21 cellular contexts compared by ENCODE assay signal in genomic region chr11:16789061-16789415, GRCh38. TPM values are rescaled to one million over a fixed set of nuclear protein-coding genes. Genes with fewer than 3 reads are reported as not detected.
DNase-seq lines count a peak whose midpoint lies in the region; ATAC-seq, FAIRE-seq and TF ChIP-seq lines count a peak whose summit lies in the region.
"Had no signal": no experiment of that assay in that cellular context is flagged by ENCODE, and none has a peak within 500 bp of the region (broad histone marks: within the 10 kb centered on the region; RNA-seq: fewer than 3 reads in every experiment).

No MANE protein-coding gene starts in this region.

- H3F3A ChIP-seq in SK-N-SH (replicated peaks; ENCODE audit: insufficient read depth): peaks cover 27% of the 10 kb centered on the region

- H3K27me3 ChIP-seq in HCT116 (ENCODE audit: insufficient read depth, low read length) (no peaks in the 10 kb centered on the region), HepG2 (ENCODE audit: control insufficient read depth in 1 of 2, insufficient read depth in 2 of 2, low read length in 2 of 2) (no peaks in the 10 kb centered on the region), SK-N-SH (ENCODE audit: insufficient read depth) (no peaks in the 10 kb centered on the region)
- H3K27me3 ChIP-seq: adrenal gland; BLaER1 treated with 17β-estradiol and CSF1 and Interleukin-3, amounts not matched to agents 10 nM and 100 nM; colonic mucosa; esophagus muscularis mucosa; uterus had no signal

- H3K27ac ChIP-seq in HCT116 (ENCODE audit: low read depth, low read length) (peak overlapping the region; percentile 37; the same call in 1 of the 2 replicates), HepG2 (ENCODE audit: extremely low read length, insufficient read depth, low read length) (no peak overlapping the region), skin epidermis (peak overlapping the region in 14 of 21 experiments; percentile 7 to 72 (median 59)), SK-N-SH (ENCODE audit: low read depth in 2 of 2, low read length in 1 of 2) (no peak overlapping the region)
- H3K27ac ChIP-seq: colonic mucosa, esophagus muscularis mucosa, SK-N-MC, uterus had no signal

- no peak overlapping the region for H3K4me3 Mint-ChIP-seq in activated T-helper 17 cell treated with anti-CD3 and anti-CD28 coated beads, Interleukin-2, amount 50 U/mL, for 72 hours
- H3K4me3 Mint-ChIP-seq in activated CD4-positive, alpha-beta T cell treated with anti-CD3 and anti-CD28 coated beads for 36 hours: no peak overlapping the region
- H3K4me3 Mint-ChIP-seq: mesothelial cell of epicardium; naive thymus-derived CD8-positive, alpha-beta T cell had no signal

- TF ChIP-seq RAD21 in HCT116 (IDR thresholded peaks at IDR 0.05; ENCODE audit: low read depth): no peak
- TF ChIP-seq RAD21 in HepG2 (CRISPR knock-in tag; IDR thresholded peaks at IDR 0.05): no peak
- no peak for TF ChIP-seq RAD21 in SK-N-SH (IDR thresholded peaks at IDR 0.05; ENCODE audit: low read length)

- H2AFZ ChIP-seq in HCT116 (ENCODE audit: low read depth, low read length, poor library complexity, severe bottlenecking) (no peak overlapping the region), HepG2 (ENCODE audit: low read length) (no peak overlapping the region), SK-N-SH (ENCODE audit: low read depth) (no peak overlapping the region)

- H3K27ac Mint-ChIP-seq in activated T-helper 17 cell treated with anti-CD3 and anti-CD28 coated beads, Interleukin-2, amount 50 U/mL, for 72 hours: peak overlapping the region; percentile 88
- no peak overlapping the region for H3K27ac Mint-ChIP-seq in activated CD4-positive, alpha-beta T cell treated with anti-CD3 and anti-CD28 coated beads for 36 hours
- H3K27ac Mint-ChIP-seq: mesothelial cell of epicardium had no signal

- TF ChIP-seq POLR2A in HCT116 (IDR thresholded peaks at IDR 0.05; ENCODE audit: borderline replicate concordance, extremely low read depth, insufficient read depth, insufficient read length) (no peak), HepG2 (IDR thresholded peaks at IDR 0.05; ENCODE audit: insufficient read depth in 1 of 2, low read depth in 2 of 2, low read length in 2 of 2) (no peak)

- H3K9me3 ChIP-seq in HCT116 (ENCODE audit: control insufficient read depth in 1 of 2, insufficient read depth in 1 of 2, low read depth in 1 of 2, low read length in 2 of 2) (no peaks in the 10 kb centered on the region), HepG2 (ENCODE audit: low read length) (no peaks in the 10 kb centered on the region), SK-N-SH (no peaks in the 10 kb centered on the region)
- H3K9me3 ChIP-seq: adrenal gland; BLaER1 treated with 17β-estradiol and CSF1 and Interleukin-3, amounts not matched to agents 10 nM and 100 nM; colonic mucosa; esophagus muscularis mucosa; uterus had no signal

- no peaks in the 10 kb centered on the region for H3K27me3 Mint-ChIP-seq in activated T-helper 17 cell treated with anti-CD3 and anti-CD28 coated beads, Interleukin-2, amount 50 U/mL, for 72 hours
- H3K27me3 Mint-ChIP-seq in activated CD4-positive, alpha-beta T cell treated with anti-CD3 and anti-CD28 coated beads for 36 hours: no peaks in the 10 kb centered on the region
- H3K27me3 Mint-ChIP-seq: naive thymus-derived CD8-positive, alpha-beta T cell had no signal

- no peaks in the 10 kb centered on the region for H3K9me3 Mint-ChIP-seq in activated T-helper 17 cell treated with anti-CD3 and anti-CD28 coated beads, Interleukin-2, amount 50 U/mL, for 72 hours
- H3K9me3 Mint-ChIP-seq in activated CD4-positive, alpha-beta T cell treated with anti-CD3 and anti-CD28 coated beads for 36 hours (ENCODE audit: low read depth): no peaks in the 10 kb centered on the region
- H3K9me3 Mint-ChIP-seq: mesothelial cell of epicardium; naive thymus-derived CD8-positive, alpha-beta T cell had no signal

- no peaks in the 10 kb centered on the region for H3K36me3 ChIP-seq in HCT116 (ENCODE audit: control insufficient read depth in 1 of 2, insufficient read depth in 2 of 2, low read length in 2 of 2)
- H3K36me3 ChIP-seq in HepG2 (replicated peaks in 1 of 2; ENCODE audit: control insufficient read depth in 1 of 2, insufficient read depth in 2 of 2, low read length in 2 of 2): peaks cover 12 to 34% of the 10 kb centered on the region in 2 experiments
- no peaks in the 10 kb centered on the region for H3K36me3 ChIP-seq in SK-N-SH (replicated peaks in 1 of 2; ENCODE audit: control insufficient read depth in 1 of 2, insufficient read depth in 2 of 2, low read length in 1 of 2)
- H3K36me3 ChIP-seq: adrenal gland; BLaER1 treated with 17β-estradiol and CSF1 and Interleukin-3, amounts not matched to agents 10 nM and 100 nM; colonic mucosa; uterus had no signal

- no TSS peak for BruUV-seq in HCT116 (replicated peaks; lab: Mats Ljungman, UMichigan)
- BruUV-seq in HepG2 (replicated peaks; lab: Mats Ljungman, UMichigan): no TSS peak

- H3K4me1 ChIP-seq in HCT116 (ENCODE audit: control insufficient read depth in 1 of 2, insufficient read depth in 2 of 2, low read length in 2 of 2) (peaks cover 28 to 53% of the 10 kb centered on the region in 2 experiments), HepG2 (ENCODE audit: insufficient read depth, low read length) (peaks cover 47% of the 10 kb centered on the region), SK-N-SH (ENCODE audit: control insufficient read depth in 1 of 2, insufficient read depth in 2 of 2, low read depth in 1 of 2, low read length in 1 of 2) (peaks cover 0 to 10% of the 10 kb centered on the region in 2 experiments)
- H3K4me1 ChIP-seq: colonic mucosa, uterus had no signal

- no peak for FAIRE-seq in HepG2 (lab: Jason Lieb, UNC)
- FAIRE-seq: RCC 7860 had no signal

- RAD21 ChIA-PET in HCT116 (lab: Charles Lee; ENCODE audit: low non-redundant PET in 1 of 2, low total read pairs in 2 of 2, uncharacterized antibody in 2 of 2, unreplicated experiment in 2 of 2): no interaction called here

- H3K4me3 ChIP-seq in HCT116 (replicated peaks in 1 of 2; ENCODE audit: low read depth in 1 of 2, low read length in 2 of 2) (no peak overlapping the region), HepG2 (replicated peaks in 1 of 3; ENCODE audit: insufficient read depth in 1 of 3, low read depth in 2 of 3, low read length in 3 of 3) (no peak overlapping the region), skin epidermis (no peak overlapping the region), SK-N-SH (ENCODE audit: low read depth in 2 of 2, low read length in 1 of 2) (no peak overlapping the region)
- H3K4me3 ChIP-seq: adrenal gland; BLaER1 treated with 17β-estradiol and CSF1 and Interleukin-3, amounts not matched to agents 10 nM and 100 nM; colonic mucosa; esophagus muscularis mucosa; SK-N-MC; smooth muscle cell; uterus had no signal

- no peak for TF ChIP-seq CTCF in HCT116 (IDR thresholded peaks at IDR 0.05 in 2 of 3, conservative IDR thresholded peaks at IDR 0.05 in 1 of 3; ENCODE audit: borderline replicate concordance in 1 of 3, insufficient read depth in 1 of 3, low read depth in 2 of 3, low read length in 2 of 3)
- no peak for TF ChIP-seq CTCF in HepG2 (CRISPR knock-in tag; IDR thresholded peaks at IDR 0.05)
- TF ChIP-seq CTCF in SK-N-SH (IDR thresholded peaks at IDR 0.05): no peak

- no peak overlapping the region for H3K9ac ChIP-seq in HCT116 (ENCODE audit: low read length)
- no peak overlapping the region for H3K9ac ChIP-seq in HepG2 (ENCODE audit: insufficient read depth, low read depth, low read length)
- H3K9ac ChIP-seq in SK-N-SH: no peak overlapping the region

- peaks cover 16% of the 10 kb centered on the region for H3K4me1 Mint-ChIP-seq in activated T-helper 17 cell treated with anti-CD3 and anti-CD28 coated beads, Interleukin-2, amount 50 U/mL, for 72 hours
- peaks cover 7% of the 10 kb centered on the region for H3K4me1 Mint-ChIP-seq in activated CD4-positive, alpha-beta T cell treated with anti-CD3 and anti-CD28 coated beads for 36 hours

- 98% methylated on average over 6 of the region's 13 CpGs for WGBS in HepG2 (ENCODE audit: low lambda C conversion rate)
- WGBS in SK-N-SH (ENCODE audit: low lambda C conversion rate): 92% methylated on average over 13 of the region's 13 CpGs

- POLR2A ChIA-PET in HCT116 (lab: Charles Lee): no interaction called here
- POLR2A ChIA-PET in HepG2 (lab: Yijun Ruan, JAX): no interaction called here
- POLR2A ChIA-PET in SK-N-SH (lab: Yijun Ruan, JAX): no interaction called here
- POLR2A ChIA-PET in activated CD4-positive, alpha-beta T cell treated with anti-CD3 and anti-CD28 coated beads for 36 hours (lab: Charles Lee): no interaction called here

- peaks cover 40% of the 10 kb centered on the region for H3K36me3 Mint-ChIP-seq in activated T-helper 17 cell treated with anti-CD3 and anti-CD28 coated beads, Interleukin-2, amount 50 U/mL, for 72 hours (ENCODE audit: low read depth)
- H3K36me3 Mint-ChIP-seq in activated CD4-positive, alpha-beta T cell treated with anti-CD3 and anti-CD28 coated beads for 36 hours (ENCODE audit: low read depth): no peaks in the 10 kb centered on the region
- H3K36me3 Mint-ChIP-seq: naive thymus-derived CD8-positive, alpha-beta T cell had no signal

- TF ChIP-seq EP300 in HepG2 (IDR thresholded peaks at IDR 0.05; ENCODE audit: low read depth in 2 of 2, low read length in 2 of 2): no peak
- no peak for TF ChIP-seq EP300 in HepG2 (CRISPR knock-in tag; IDR thresholded peaks at IDR 0.05; ENCODE audit: borderline replicate concordance)
- TF ChIP-seq EP300 in SK-N-SH (IDR thresholded peaks at IDR 0.05; ENCODE audit: borderline replicate concordance in 1 of 2, low read depth in 1 of 2, low read length in 1 of 2): no peak

- no peak for ATAC-seq in HCT116
- ATAC-seq in activated T-helper 17 cell treated with anti-CD3 and anti-CD28 coated beads, Interleukin-2, amount 50 U/mL, for 72 hours (replicated peaks): no peak
- no peak for ATAC-seq in HepG2
- ATAC-seq in GM21786 (IDR thresholded peaks at IDR 0.05; ENCODE audit: unreplicated experiment): no peak
- ATAC-seq in activated CD4-positive, alpha-beta T cell treated with anti-CD3 and anti-CD28 coated beads for 36 hours: no peak

- intact Hi-C loops in HCT116 (cut with micrococcal nuclease): loop anchor here (5.0 kb wide), 1 partner anchor 148 kb away; no protein-coding TSS in a partner anchor
- intact Hi-C loops in HepG2 (cut with micrococcal nuclease; ENCODE audit: unreplicated experiment): loop anchor here (10.0 kb wide), 1 partner anchor 136 kb away; no protein-coding TSS in a partner anchor
- intact Hi-C loops in activated CD4-positive, alpha-beta T cell treated with anti-CD3 and anti-CD28 coated beads for 36 hours (cut with DNase I, micrococcal nuclease): loop anchor here (2.0 to 5.0 kb wide), 2 partner anchors 148 to 274 kb away; no protein-coding TSS in a partner anchor

- H3K79me2 ChIP-seq in HCT116 (ENCODE audit: insufficient read depth, low read length): no peaks in the 10 kb centered on the region
- no peaks in the 10 kb centered on the region for H3K79me2 ChIP-seq in HepG2 (ENCODE audit: insufficient read depth, low read length)
- H3K79me2 ChIP-seq in SK-N-SH (ENCODE audit: insufficient read depth): no peaks in the 10 kb centered on the region

- H3K4me2 ChIP-seq in HCT116 (ENCODE audit: low read length): no peak overlapping the region
- no peak overlapping the region for H3K4me2 ChIP-seq in HepG2 (ENCODE audit: low read depth, low read length)
- H3K4me2 ChIP-seq in SK-N-SH: no peak overlapping the region
- H3K4me2 ChIP-seq: smooth muscle cell had no signal

- CTCF ChIA-PET in HCT116 (lab: Charles Lee) (interaction anchor here (1.8 kb wide), 1 partner anchor 274 kb away, joined by 4 read pairs; no protein-coding TSS in a partner anchor), HepG2 (lab: Yijun Ruan, JAX; ENCODE audit: low intra/inter-chr PET ratio, low total read pairs) (interaction anchor here (1.5 kb wide), 1 partner anchor 31 kb away, joined by 8 read pairs; no protein-coding TSS in a partner anchor), SK-N-SH (lab: Yijun Ruan, JAX) (interaction anchor here (0.7 to 6.3 kb wide), 15 partner anchors 8 to 274 kb away, joined by 3 to 46 read pairs (median 5); partner anchors contain the start of gene C11orf58)
- CTCF ChIA-PET in activated CD4-positive, alpha-beta T cell treated with anti-CD3 and anti-CD28 coated beads for 36 hours (lab: Charles Lee): interaction anchor here (0.7 to 6.7 kb wide), 7 partner anchors 9 to 273 kb away, joined by 3 to 59 read pairs (median 8); no protein-coding TSS in a partner anchor

- H3K9me2 ChIP-seq in HCT116 (ENCODE audit: insufficient read depth) (no peaks in the 10 kb centered on the region), SK-N-SH (no peaks in the 10 kb centered on the region)

- DNase-seq in HCT116 (ENCODE audit: low read depth, low spot score) (no peak), HepG2 (ENCODE audit: low spot score) (no peak), SK-N-SH (no peak)
- DNase-seq in activated CD8-positive, alpha-beta memory T cell treated with anti-CD3 and anti-CD28 coated beads for 24 hours: no peak
- no peak for DNase-seq in activated CD4-positive, alpha-beta T cell treated with anti-CD3 and anti-CD28 coated beads for 36 hours
- DNase-seq: GF-D8, NCI-H2081 treated with DMSO at 0.1 percent for 48 hours, occipital lobe had no signal

- H4K20me1 ChIP-seq in HCT116 (ENCODE audit: insufficient read depth) (no peaks in the 10 kb centered on the region), HepG2 (ENCODE audit: insufficient read depth, low read length) (no peaks in the 10 kb centered on the region), SK-N-SH (ENCODE audit: insufficient read depth) (no peaks in the 10 kb centered on the region)

- in situ Hi-C loops in HepG2 (cut with HindIII; ENCODE audit: extremely low pct_ligation_motif_present, low pct_unique_long_range_greater_than_20kb): no loop called here

RNA-seq across cellular contexts. Expression of gene C11orf58, which starts 50.6 kb away (rescaled TPM):
- total RNA-seq in HCT116 (2021; ENCODE audit: unreplicated experiment) (108 TPM), HepG2 (2016; rRNA removed; fragmentation: Illumina TruSeq; extraction: Trizol) (167 and 271 TPM in 2 replicates)
- polyA plus RNA-seq in HCT116 (2012): 145 and 150 TPM in 2 replicates
- 100 to 1,000 TPM; 122 to 126 TPM for total RNA-seq in activated T-helper 17 cell treated with anti-CD3 and anti-CD28 coated beads, Interleukin-2, amount 50 U/mL, for 72 hours
- 28.7 and 31.1 TPM in 2 replicates for total RNA-seq in HepG2 (2016; cell fraction: cytosol; rRNA removed; fragmentation: Illumina TruSeq; extraction: Trizol; ENCODE audit: low read depth)
- 172 and 267 TPM in 2 replicates for total RNA-seq in HepG2 (2016; cell fraction: insoluble cytoplasmic fraction; rRNA removed; fragmentation: Illumina TruSeq; extraction: Trizol)
- 54.6 and 66.3 TPM in 2 replicates for total RNA-seq in HepG2 (2016; cell fraction: membrane; rRNA removed; fragmentation: Illumina TruSeq; extraction: Trizol)
- 102 and 105 TPM in 2 replicates for total RNA-seq in HepG2 (2016; cell fraction: nucleus; rRNA removed; fragmentation: Illumina TruSeq; extraction: Trizol)
- polyA plus RNA-seq in HepG2 (2011; rRNA removed) (65.8 and 83.8 TPM in 2 replicates), SK-N-SH (2012; rRNA removed) (94.4 and 150 TPM in 2 replicates)
- polyA plus RNA-seq in HepG2 (2011; cell fraction: cytosol; rRNA removed): 48.8 and 63.9 TPM in 2 replicates
- polyA plus RNA-seq in HepG2 (2011; cell fraction: nucleus; rRNA removed): 32.9 and 41.1 TPM in 2 replicates
- 122 and 187 TPM in 2 replicates for polyA plus RNA-seq in HepG2 (2012)
- polyA plus RNA-seq in HepG2 (2016; cell fraction: cytosol; fragmentation: Illumina TruSeq; extraction: Trizol; ENCODE audit: low read depth): 28.9 and 36.4 TPM in 2 replicates
- 352 and 397 TPM in 2 replicates for polyA plus RNA-seq in HepG2 (2016; cell fraction: insoluble cytoplasmic fraction; fragmentation: Illumina TruSeq; extraction: Trizol; ENCODE audit: low read depth)
- 50.7 and 60.3 TPM in 2 replicates for polyA plus RNA-seq in HepG2 (2016; cell fraction: membrane; fragmentation: Illumina TruSeq; extraction: Trizol; ENCODE audit: low read depth)
- polyA plus RNA-seq in HepG2 (2016; cell fraction: nucleus; fragmentation: Illumina TruSeq; extraction: Trizol; ENCODE audit: insufficient read depth, low read depth): 149 and 156 TPM in 2 replicates
- 55.1 and 86.4 TPM in 2 replicates for polyA minus RNA-seq in HepG2 (2011; rRNA and poly(A)+ RNA removed; ENCODE audit: low replicate concordance)
- 84.8 and 85.0 TPM in 2 replicates for polyA minus RNA-seq in HepG2 (2011; cell fraction: cytosol; rRNA and poly(A)+ RNA removed)
- polyA minus RNA-seq in HepG2 (2011; cell fraction: nucleus; rRNA and poly(A)+ RNA removed): 86.7 and 87.2 TPM in 2 replicates
- 128 and 267 TPM in 2 replicates for polyA plus RNA-seq in SK-N-SH (2012; cell fraction: cytosol; rRNA removed)
- polyA plus RNA-seq in SK-N-SH (2012; cell fraction: nucleus; rRNA removed): 48.2 and 72.3 TPM in 2 replicates
- 100 to 1,000 TPM; 142 to 193 TPM for total RNA-seq in activated CD4-positive, alpha-beta T cell treated with anti-CD3 and anti-CD28 coated beads for 36 hours

Comparison
In these comparisons a context has a peak if more than half of its experiments do, and no peak if none do; other contexts are left out.
1. H3K27ac ChIP-seq: peak in HCT116 (single experiment) and skin epidermis (14 of 21); none in HepG2 (single experiment) and SK-N-SH (0 of 2).